ENCODE assay signal across 21 cellular contexts in genomic region chr6:40888456-40888990, GRCh38.
"Had no signal": no experiment of that assay in that cellular context is flagged by ENCODE, and none has a peak within 500 bp of the region (broad histone marks: within the 10 kb centered on the region; RNA-seq: fewer than 3 reads in every experiment).

No MANE protein-coding gene starts in this region.

- H3K9me3 ChIP-seq: lower lobe of right lung, neutrophil, spleen, tibial artery, upper lobe of right lung had no signal

- H3K4me1 ChIP-seq: lower lobe of right lung, spleen, tibial artery, upper lobe of right lung had no signal

- H3K9me3 Mint-ChIP-seq: memory B cell; naive B cell; stimulated activated memory B cell treated with anti-CD40 and anti-IgM and Interleukin-4, amounts not matched to agents 10 μg/mL and 1 μg/mL and 100 μg/mL, for 72 hours; stimulated activated naive CD8-positive, alpha-beta T cell treated with anti-CD3 and anti-CD28 coated beads, Interleukin-15, Interleukin-2, amounts not matched to agents 100 ng/mL and 50 ng/mL, for 24 hours had no signal

- H3K4me3 Mint-ChIP-seq: memory B cell; naive B cell; stimulated activated memory B cell treated with anti-CD40 and anti-IgM and Interleukin-4, amounts not matched to agents 10 μg/mL and 1 μg/mL and 100 μg/mL, for 72 hours; stimulated activated naive CD8-positive, alpha-beta T cell treated with anti-CD3 and anti-CD28 coated beads, Interleukin-15, Interleukin-2, amounts not matched to agents 100 ng/mL and 50 ng/mL, for 24 hours had no signal

- H3K36me3 Mint-ChIP-seq: memory B cell; naive B cell; stimulated activated memory B cell treated with anti-CD40 and anti-IgM and Interleukin-4, amounts not matched to agents 10 μg/mL and 1 μg/mL and 100 μg/mL, for 72 hours had no signal

- H3K4me3 ChIP-seq: lower lobe of right lung, spleen, tibial artery, upper lobe of right lung had no signal

- DNase-seq: cerebellar nuclear complex; dermis blood vessel endothelial cell; effector CD4-positive, alpha-beta T cell; foreskin melanocyte; head of caudate nucleus; hippocampal formation; kidney glomerular epithelial cell; lower lobe of right lung; naive B cell; spleen; stimulated activated CD4-positive, alpha-beta T cell treated with anti-CD3 and anti-CD28 coated beads, Interleukin-15, amount 100 ng/mL, for 24 hours; stimulated activated CD4-positive, alpha-beta T cell treated with anti-CD3 and anti-CD28 coated beads, Interleukin-1b, Interleukin-23, amount 100 ng/mL, for 48 hours; stimulated activated CD4-positive, alpha-beta T cell treated with anti-CD3 and anti-CD28 coated beads, Interleukin-4, amount 100 ng/mL, for 24 hours; tibial artery; upper lobe of right lung had no signal

- H3K4me1 Mint-ChIP-seq: memory B cell; naive B cell; stimulated activated memory B cell treated with anti-CD40 and anti-IgM and Interleukin-4, amounts not matched to agents 10 μg/mL and 1 μg/mL and 100 μg/mL, for 72 hours had no signal

- H3K36me3 ChIP-seq: lower lobe of right lung, neutrophil, spleen, tibial artery, upper lobe of right lung had no signal

- H3K27ac Mint-ChIP-seq: memory B cell; naive B cell; stimulated activated memory B cell treated with anti-CD40 and anti-IgM and Interleukin-4, amounts not matched to agents 10 μg/mL and 1 μg/mL and 100 μg/mL, for 72 hours; stimulated activated naive CD8-positive, alpha-beta T cell treated with anti-CD3 and anti-CD28 coated beads, Interleukin-15, Interleukin-2, amounts not matched to agents 100 ng/mL and 50 ng/mL, for 24 hours had no signal

- ATAC-seq: left lobe of liver; sciatic nerve; stimulated activated memory B cell treated with anti-CD40 and anti-IgM and Interleukin-4, amounts not matched to agents 10 μg/mL and 1 μg/mL and 100 μg/mL, for 72 hours had no signal

- H3K27me3 ChIP-seq: neutrophil, spleen, tibial artery, upper lobe of right lung had no signal

- H3K27ac ChIP-seq: lower lobe of right lung, neutrophil, spleen, tibial artery had no signal
